3 cellular contexts compared by ENCODE assay signal in genomic region chr17:63125987-63126386, GRCh38.
"Had no signal": no experiment of that assay in that cellular context is flagged by ENCODE, and none has a peak within 500 bp of the region (broad histone marks: within the 10 kb centered on the region; RNA-seq: fewer than 3 reads in every experiment).

No MANE protein-coding gene starts in this region.

- H3K4me3 ChIP-seq: GM12878 had no signal

- ATAC-seq: GM12878 had no signal

- DNase-seq: GDM1, GF-D8 had no signal
